Comparison of ENCODE assay signal across 8 cellular contexts in the genomic region with DNA sequence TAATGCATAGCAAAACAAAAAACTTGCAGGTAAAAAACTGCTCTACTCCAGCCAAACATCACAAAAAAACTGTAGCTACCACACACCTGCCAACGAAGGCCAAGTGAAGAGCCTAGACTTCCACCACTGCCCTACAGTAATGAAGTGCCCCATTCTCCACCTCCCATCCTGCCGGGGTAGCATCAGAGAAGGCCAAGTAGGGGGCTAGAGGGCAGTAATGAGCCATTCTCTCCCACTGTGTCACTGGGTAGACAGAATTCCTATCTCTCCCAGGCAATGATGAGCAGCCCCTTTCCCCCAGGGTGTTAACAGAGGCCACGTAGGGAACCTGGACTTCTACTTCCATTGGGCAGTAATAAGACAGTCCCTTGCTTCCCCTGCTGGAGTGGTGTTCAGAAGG. TPM values are rescaled to one million over a fixed set of nuclear protein-coding genes. Genes with fewer than 3 reads are reported as not detected.
A peak's percentile ranks its signal among the peaks of the same experiment; 100 is the strongest.
DNase-seq lines count a peak whose midpoint lies in the region; FAIRE-seq and TF ChIP-seq lines count a peak whose summit lies in the region.

No MANE protein-coding gene starts in this region.

- H3K36me3 ChIP-seq in WERI-Rb-1: peaks cover 28% of the 10 kb centered on the region

- H3K9me3 Mint-ChIP-seq in type B pancreatic cell: no peaks in the 10 kb centered on the region

- no peak overlapping the region for H3K27ac ChIP-seq in WERI-Rb-1

- FAIRE-seq in HTR-8/SVneo (lab: Jason Lieb, UNC): peak; percentile 83

- H3K36me3 Mint-ChIP-seq in type B pancreatic cell: peaks cover 37% of the 10 kb centered on the region

- H3K4me1 Mint-ChIP-seq in type B pancreatic cell (ENCODE audit: unreplicated experiment): no peaks in the 10 kb centered on the region

- H3K27me3 ChIP-seq in WERI-Rb-1 (ENCODE audit: insufficient read depth, low read depth, severe bottlenecking): no peaks in the 10 kb centered on the region

- intact Hi-C loops in posterior vena cava (cut with DNase I): no loop called here

- no peak overlapping the region for H3K4me3 Mint-ChIP-seq in type B pancreatic cell

- H3K27me3 Mint-ChIP-seq in type B pancreatic cell: no peaks in the 10 kb centered on the region

- TF ChIP-seq CTCF in WERI-Rb-1 (IDR thresholded peaks at IDR 0.05; ENCODE audit: low read depth, low read length) (peak; percentile 87), type B pancreatic cell (conservative IDR thresholded peaks at IDR 0.05) (peak; percentile 52)

- H3K4me3 ChIP-seq in WERI-Rb-1 (ENCODE audit: low read depth, low read length): no peak overlapping the region

- H3K27ac Mint-ChIP-seq in type B pancreatic cell: no peak overlapping the region

- peak; percentile 11 for DNase-seq in activated naive CD4-positive, alpha-beta T cell treated with Interleukin-2 at 50 U/mL for 16 hours
- DNase-seq in activated naive CD4-positive, alpha-beta T cell treated with anti-CD3 and anti-CD28 coated beads, Interleukin-2, amount 50 U/mL, for 16 hours: no peak
- DNase-seq in HTR-8/SVneo (ENCODE audit: insufficient read length, low spot score): peak; percentile 56
- peak; percentile 71 for DNase-seq in WERI-Rb-1
- peak; percentile 34 for DNase-seq in hepatic stellate cell (ENCODE audit: low spot score)
- DNase-seq in type B pancreatic cell (ENCODE audit: extremely low spot score, unreplicated experiment): no peak
- no peak for DNase-seq in posterior vena cava (ENCODE audit: low spot score)
- no peak for DNase-seq in GM19240 (ENCODE audit: insufficient read length, low spot score)

- H3K9me3 ChIP-seq in WERI-Rb-1 (ENCODE audit: severe bottlenecking): no peaks in the 10 kb centered on the region

RNA-seq across cellular contexts. Expression of a gene that starts 9.5 kb away (rescaled TPM):
- total RNA-seq in type B pancreatic cell (ENCODE audit: low replicate concordance) (21.5 and 38.1 TPM in 2 replicates), posterior vena cava (10 to 100 TPM; 43.8 to 47.0 TPM)

RNA-seq across cellular contexts. Expression of a gene that starts 18.4 kb away (rescaled TPM):
- total RNA-seq in type B pancreatic cell (ENCODE audit: low replicate concordance): 32.5 and 33.4 TPM in 2 replicates
- total RNA-seq in posterior vena cava: 10 to 100 TPM; 15.4 to 16.8 TPM

RNA-seq across cellular contexts. Expression of a gene that starts 28.2 kb away (rescaled TPM):
- total RNA-seq in type B pancreatic cell (ENCODE audit: low replicate concordance) (63.0 and 97.1 TPM in 2 replicates), posterior vena cava (10 to 100 TPM; 75.2 to 78.0 TPM)

Comparison
In these comparisons a context has a peak if more than half of its experiments do, and no peak if none do; other contexts are left out.
1. DNase-seq: peak in activated naive CD4-positive, alpha-beta T cell treated with Interleukin-2 at 50 U/mL for 16 hours (single experiment), HTR-8/SVneo (single experiment), WERI-Rb-1 (single experiment) and hepatic stellate cell (single experiment); none in activated naive CD4-positive, alpha-beta T cell treated with anti-CD3 and anti-CD28 coated beads, Interleukin-2, amount 50 U/mL, for 16 hours (single experiment), type B pancreatic cell (single experiment), posterior vena cava (single experiment) and GM19240 (single experiment).